1 cellular context compared by ENCODE assay signal in genomic region chr12:69534389-69534822, GRCh38.
TF ChIP-seq lines count a peak whose summit lies in the region.

No MANE protein-coding gene starts in this region.

TF ChIP-seq in GM12878, 131 proteins besides CTCF, POLR2A, EP300 and RAD21 (continued from another document and continues in another):
- peak; percentile 70; the same call in 1 of the 2 replicates for TF ChIP-seq RELB (IDR thresholded peaks at IDR 0.05; ENCODE audit: low read depth)
- TF ChIP-seq SMARCA5 (IDR thresholded peaks at IDR 0.05), result peak; percentile 64; the same call in 1 of the 2 replicates
- no peak for TF ChIP-seq CEBPB (IDR thresholded peaks at IDR 0.05; ENCODE audit: borderline replicate concordance in 1 of 2, low read depth in 2 of 2, low read length in 2 of 2)
- TF ChIP-seq CEBPZ (IDR thresholded peaks at IDR 0.05; ENCODE audit: low read depth, low read length), result no peak
- no peak for TF ChIP-seq CBX3 (IDR thresholded peaks at IDR 0.05; ENCODE audit: borderline replicate concordance, low read depth)
- TF ChIP-seq RELA (IDR thresholded peaks at IDR 0.05; ENCODE audit: borderline replicate concordance, partially characterized antibody), result no peak
- TF ChIP-seq E4F1 (IDR thresholded peaks at IDR 0.05; ENCODE audit: borderline replicate concordance, partially characterized antibody), result peak; percentile 11
- no peak for TF ChIP-seq ESRRA (IDR thresholded peaks at IDR 0.05; ENCODE audit: low read length)
- no peak for TF ChIP-seq YBX1 (IDR thresholded peaks at IDR 0.05)
- TF ChIP-seq PAX5 (IDR thresholded peaks at IDR 0.05; ENCODE audit: borderline replicate concordance, low read depth, low read length), result peak; percentile 45; the same call in 1 of the 2 replicates
- no peak for TF ChIP-seq ZBTB4 (CRISPR knock-in tag; IDR thresholded peaks at IDR 0.05)
- TF ChIP-seq CHD1 (IDR thresholded peaks at IDR 0.05; ENCODE audit: low read depth, low read length), result no peak
- no peak for TF ChIP-seq ELK1 (IDR thresholded peaks at IDR 0.05; ENCODE audit: low read depth, low read length)
- TF ChIP-seq KAT2A (conservative IDR thresholded peaks at IDR 0.05; ENCODE audit: control insufficient read depth, low read depth, low read length), result no peak
- TF ChIP-seq IKZF2 (IDR thresholded peaks at IDR 0.05), result peak; percentile 62 to 65; a peak in 2 of 4 replicates
- TF ChIP-seq HDAC2 (IDR thresholded peaks at IDR 0.05), result no peak
- TF ChIP-seq BMI1 (IDR thresholded peaks at IDR 0.05; ENCODE audit: borderline replicate concordance), result peak; percentile 81
- TF ChIP-seq ZNF592 (IDR thresholded peaks at IDR 0.05), result no peak
- no peak for TF ChIP-seq USF1 (IDR thresholded peaks at IDR 0.05; ENCODE audit: borderline replicate concordance, extremely low read length, insufficient read depth, low read depth, low read length)
- no peak for TF ChIP-seq KDM1A (IDR thresholded peaks at IDR 0.05; ENCODE audit: borderline replicate concordance)
- TF ChIP-seq MXI1 (IDR thresholded peaks at IDR 0.05; ENCODE audit: low read depth, low read length), result peak; percentile 74; the same call in 1 of the 2 replicates
- TF ChIP-seq POLR2AphosphoS2 (IDR thresholded peaks at IDR 0.05; ENCODE audit: low read depth, low read length), result no peak
- peak; percentile 44; the same call in 1 of the 2 replicates for TF ChIP-seq IKZF1 (conservative IDR thresholded peaks at IDR 0.05)
- TF ChIP-seq MYC (IDR thresholded peaks at IDR 0.05; ENCODE audit: insufficient read depth, insufficient read length, insufficient replicate concordance, low read length, severe bottlenecking), result no peak
- peak; percentile 71 for TF ChIP-seq NBN (IDR thresholded peaks at IDR 0.05)
- TF ChIP-seq RAD51 (IDR thresholded peaks at IDR 0.05), result peak; percentile 78; the same call in 1 of the 2 replicates
- no peak for TF ChIP-seq WRNIP1 (IDR thresholded peaks at IDR 0.05; ENCODE audit: borderline replicate concordance, low read depth, low read length)
- TF ChIP-seq ETV6 (conservative IDR thresholded peaks at IDR 0.05 in 1 of 2, IDR thresholded peaks at IDR 0.05 in 1 of 2; ENCODE audit: borderline replicate concordance in 1 of 2, low read depth in 1 of 2), result no peak
- peak; percentile 23; the same call in 1 of the 2 replicates for TF ChIP-seq USF2 (IDR thresholded peaks at IDR 0.05; ENCODE audit: borderline replicate concordance, low read depth, low read length)
- no peak for TF ChIP-seq STAT3 (IDR thresholded peaks at IDR 0.05; ENCODE audit: low read depth, low read length)
- TF ChIP-seq TCF12 (IDR thresholded peaks at IDR 0.05; ENCODE audit: low read depth, low read length), result no peak
- TF ChIP-seq PKNOX1 (IDR thresholded peaks at IDR 0.05), result no peak
